25 cellular contexts compared by ENCODE assay signal in the genomic region with DNA sequence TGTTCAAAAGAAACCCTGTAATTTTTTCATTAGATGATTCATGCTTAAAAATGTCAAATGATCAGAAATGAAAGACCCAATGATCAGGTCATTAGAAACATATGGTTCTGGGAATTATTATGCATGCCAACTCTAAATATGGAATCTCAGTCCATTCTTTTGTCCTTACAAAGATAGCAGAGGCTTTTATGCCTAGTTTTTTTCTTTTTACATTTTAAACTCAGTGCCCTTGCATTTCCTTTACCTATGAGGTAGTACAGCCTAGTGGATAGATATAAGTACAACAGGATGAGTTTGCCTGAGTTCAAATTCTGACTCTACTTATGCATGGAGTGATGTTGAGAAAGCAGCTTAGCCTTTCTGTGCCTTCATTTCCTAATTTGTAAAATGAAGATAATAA.
DNase-seq lines count a peak whose midpoint lies in the region; ATAC-seq and TF ChIP-seq lines count a peak whose summit lies in the region.
"Had no signal": no experiment of that assay in that cellular context is flagged by ENCODE, and none has a peak within 500 bp of the region (broad histone marks: within the 10 kb centered on the region; RNA-seq: fewer than 3 reads in every experiment).

No MANE protein-coding gene starts in this region.

- H3K79me2 ChIP-seq in mammary epithelial cell (ENCODE audit: insufficient read depth, low read length): no peaks in the 10 kb centered on the region

- in situ Hi-C loops in mammary epithelial cell (cut with MboI; ENCODE audit: low sequenced_read_pairs in 2 of 2): no loop called here

- no peaks in the 10 kb centered on the region for H3K36me3 Mint-ChIP-seq in MCF 10A (ENCODE audit: insufficient read depth, unreplicated experiment)
- H3K36me3 Mint-ChIP-seq in activated T-cell treated with anti-CD3 and anti-CD28 coated beads, Interleukin-2, amount 50 U/mL, for 4 hours (ENCODE audit: insufficient read depth): no peaks in the 10 kb centered on the region
- H3K36me3 Mint-ChIP-seq: IgD-negative memory B cell had no signal

- H3K27ac ChIP-seq in mammary epithelial cell (ENCODE audit: insufficient read depth, low read depth, low read length): no peak overlapping the region
- peak overlapping the region; percentile 56 to 61 for H3K27ac ChIP-seq in ascending aorta
- H3K27ac ChIP-seq: 22Rv1, HL-60, KMS-11, PC-9, SJSA1 had no signal

- no peak overlapping the region for H3K9ac ChIP-seq in mammary epithelial cell (ENCODE audit: insufficient read depth, low read length)
- H3K9ac ChIP-seq: KMS-11 had no signal

- no peaks in the 10 kb centered on the region for H4K20me1 ChIP-seq in mammary epithelial cell (ENCODE audit: insufficient read depth, low read length)

- DNase-seq in mammary epithelial cell (no peak), MCF 10A (ENCODE audit: unreplicated experiment) (no peak), ascending aorta (ENCODE audit: low spot score in 2 of 2) (no peak), fibroblast of mammary gland (ENCODE audit: low read depth) (no peak), glomerular visceral epithelial cell (ENCODE audit: extremely low spot score) (no peak), NCI-H69 (lab: John Stamatoyannopoulos, UW) (no peak), A172 (ENCODE audit: low spot score) (no peak)
- no peak for DNase-seq in activated T-cell treated with anti-CD3 and anti-CD28 coated beads, Interleukin-2, amount 50 U/mL, for 4 hours
- DNase-seq: ACHN; CD4-positive, alpha-beta T cell; DMS53; NCI-H1048; NCI-H1417; NCI-H1694; NCI-H2029 treated with DMSO at 0.1 percent for 48 hours; NCI-H446 treated with DMSO at 0.1 percent for 48 hours; NCI-H526; PC-9 had no signal

- no TSS peak for BruUV-seq in mammary epithelial cell (replicated peaks; lab: Mats Ljungman, UMichigan)
- BruUV-seq in MCF 10A (replicated peaks; lab: Mats Ljungman, UMichigan): no TSS peak

- POLR2A ChIA-PET in MCF 10A (lab: Yijun Ruan, JAX): no interaction called here

- H3K4me3 Mint-ChIP-seq in MCF 10A (ENCODE audit: unreplicated experiment): no peak overlapping the region
- no peak overlapping the region for H3K4me3 Mint-ChIP-seq in activated T-cell treated with anti-CD3 and anti-CD28 coated beads, Interleukin-2, amount 50 U/mL, for 4 hours
- H3K4me3 Mint-ChIP-seq: CD4-positive, alpha-beta T cell; IgD-negative memory B cell had no signal

- H3K4me1 ChIP-seq in mammary epithelial cell (ENCODE audit: insufficient read depth, low read length) (no peaks in the 10 kb centered on the region), ascending aorta (peaks cover 0 to 9% of the 10 kb centered on the region in 2 donors)

- H3K4me1 Mint-ChIP-seq in MCF 10A (ENCODE audit: insufficient read depth, unreplicated experiment): no peaks in the 10 kb centered on the region
- H3K4me1 Mint-ChIP-seq in activated T-cell treated with anti-CD3 and anti-CD28 coated beads, Interleukin-2, amount 50 U/mL, for 4 hours (ENCODE audit: low read depth): no peaks in the 10 kb centered on the region
- H3K4me1 Mint-ChIP-seq: IgD-negative memory B cell had no signal

- no peak for ATAC-seq in activated T-cell treated with anti-CD3 and anti-CD28 coated beads, Interleukin-2, amount 50 U/mL, for 4 hours
- ATAC-seq: GM12878, Right ventricle myocardium inferior had no signal

- H3K27me3 Mint-ChIP-seq in MCF 10A (ENCODE audit: insufficient read depth, unreplicated experiment): no peaks in the 10 kb centered on the region
- no peaks in the 10 kb centered on the region for H3K27me3 Mint-ChIP-seq in activated T-cell treated with anti-CD3 and anti-CD28 coated beads, Interleukin-2, amount 50 U/mL, for 4 hours (ENCODE audit: low read depth)
- H3K27me3 Mint-ChIP-seq: CD4-positive, alpha-beta T cell; IgD-negative memory B cell had no signal

- no peak overlapping the region for H2AFZ ChIP-seq in mammary epithelial cell (ENCODE audit: low read depth, low read length)
- H2AFZ ChIP-seq: PC-9 had no signal

- H3K9me3 Mint-ChIP-seq in MCF 10A (ENCODE audit: unreplicated experiment): no peaks in the 10 kb centered on the region
- peaks cover 4% of the 10 kb centered on the region for H3K9me3 Mint-ChIP-seq in activated T-cell treated with anti-CD3 and anti-CD28 coated beads, Interleukin-2, amount 50 U/mL, for 4 hours
- H3K9me3 Mint-ChIP-seq: CD4-positive, alpha-beta T cell had no signal

- H3K27me3 ChIP-seq in mammary epithelial cell (ENCODE audit: insufficient read depth, low read length) (no peaks in the 10 kb centered on the region), ascending aorta (no peaks in the 10 kb centered on the region)
- H3K27me3 ChIP-seq: SJSA1 had no signal

- H3K4me2 ChIP-seq in mammary epithelial cell (ENCODE audit: insufficient read depth, low read depth, low read length): no peak overlapping the region
- H3K4me2 ChIP-seq: KMS-11, PC-9 had no signal

- TF ChIP-seq CTCF in mammary epithelial cell (conservative IDR thresholded peaks at IDR 0.05 in 1 of 2, IDR thresholded peaks at IDR 0.05 in 1 of 2; ENCODE audit: extremely low read depth in 1 of 2, insufficient read depth in 1 of 2, low read depth in 1 of 2, low read length in 2 of 2) (peak; percentile 7 to 11), MCF 10A (IDR thresholded peaks at IDR 0.05; ENCODE audit: unreplicated experiment) (no peak), ascending aorta (IDR thresholded peaks at IDR 0.05) (no peak), fibroblast of mammary gland (conservative IDR thresholded peaks at IDR 0.05; ENCODE audit: control insufficient read depth, insufficient read depth, low read depth, low read length) (peak; percentile 7)

- H3K4me3 ChIP-seq in mammary epithelial cell (replicated peaks in 1 of 3; ENCODE audit: insufficient read depth in 1 of 3, low read depth in 2 of 3, low read length in 3 of 3) (no peak overlapping the region), ascending aorta (no peak overlapping the region), fibroblast of mammary gland (ENCODE audit: control insufficient read depth, low read depth, low read length) (no peak overlapping the region)
- H3K4me3 ChIP-seq: GM12878, PC-9, SJSA1 had no signal

- no peak overlapping the region for H3K27ac Mint-ChIP-seq in MCF 10A (ENCODE audit: low read depth, unreplicated experiment)
- H3K27ac Mint-ChIP-seq: CD4-positive, alpha-beta T cell; IgD-negative memory B cell had no signal

- CTCF ChIA-PET in mammary epithelial cell (lab: Charles Lee; ENCODE audit: low non-redundant PET) (no interaction called here), MCF 10A (lab: Yijun Ruan, JAX) (no interaction called here)

- no peaks in the 10 kb centered on the region for H3K36me3 ChIP-seq in mammary epithelial cell (ENCODE audit: insufficient read depth, low read length)
- no peaks in the 10 kb centered on the region for H3K36me3 ChIP-seq in ascending aorta
- H3K36me3 ChIP-seq: SJSA1 had no signal

- dilution Hi-C loops in mammary epithelial cell (cut with HindIII; ENCODE audit: low sequenced_read_pairs): no loop called here

- intact Hi-C loops in mammary epithelial cell (cut with micrococcal nuclease) (loop anchor here (5.0 kb wide), 1 partner anchor 200 kb away; no protein-coding TSS in a partner anchor), MCF 10A (cut with micrococcal nuclease) (no loop called here), ascending aorta (cut with DNase I) (no loop called here)

- H3K9me3 ChIP-seq in mammary epithelial cell (replicated peaks; ENCODE audit: insufficient read depth, low read length): no peaks in the 10 kb centered on the region
- H3K9me3 ChIP-seq in ascending aorta: no peaks in the 10 kb centered on the region
- H3K9me3 ChIP-seq: SJSA1 had no signal

Comparison
In these comparisons a context has a peak if more than half of its experiments do, and no peak if none do; other contexts are left out.
1. CTCF ChIP-seq: peak in mammary epithelial cell (2 of 2) and fibroblast of mammary gland (single experiment); none in MCF 10A (single experiment) and ascending aorta (0 of 3).